22 cellular contexts compared by ENCODE assay signal in the genomic region with DNA sequence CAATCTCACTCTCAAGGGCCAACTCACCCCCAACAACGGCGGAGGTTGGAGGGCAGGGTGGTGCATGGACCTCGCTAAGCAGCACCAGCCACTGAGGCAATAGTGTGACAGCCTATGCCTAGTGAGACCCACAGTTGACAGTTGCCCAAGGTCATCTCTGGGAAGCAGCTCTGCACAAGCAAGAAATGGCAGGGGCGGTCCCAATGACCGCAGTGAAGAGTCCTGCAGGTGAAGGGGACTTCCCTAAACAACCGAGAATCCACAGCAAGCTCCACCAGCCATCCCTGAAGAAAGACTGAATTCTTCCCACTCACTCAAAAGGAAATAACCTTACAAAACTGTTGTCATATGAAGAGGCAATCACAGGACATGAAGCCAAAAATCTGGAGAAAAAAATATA.
DNase-seq lines count a peak whose midpoint lies in the region; ATAC-seq, FAIRE-seq and TF ChIP-seq lines count a peak whose summit lies in the region.
"Had no signal": no experiment of that assay in that cellular context is flagged by ENCODE, and none has a peak within 500 bp of the region (broad histone marks: within the 10 kb centered on the region; RNA-seq: fewer than 3 reads in every experiment).

No MANE protein-coding gene starts in this region.

- no peak overlapping the region for H3K4me3 Mint-ChIP-seq in activated CD8-positive, alpha-beta T cell treated with anti-CD3 and anti-CD28 coated beads for 36 hours
- H3K4me3 Mint-ChIP-seq: IgD-negative memory B cell; stimulated activated naive B cell treated with anti-CD40 and anti-IgM and Interleukin-4, amounts not matched to agents 10 μg/mL and 1 μg/mL and 100 μg/mL, for 72 hours had no signal

- FAIRE-seq in GM12892 (lab: Jason Lieb, UNC), result peak; percentile 50
- FAIRE-seq: A549, astrocyte, G401.6 had no signal

- peaks cover 2% of the 10 kb centered on the region for H3K27me3 Mint-ChIP-seq in activated CD8-positive, alpha-beta T cell treated with anti-CD3 and anti-CD28 coated beads for 36 hours

- H3K27ac Mint-ChIP-seq in activated CD8-positive, alpha-beta T cell treated with anti-CD3 and anti-CD28 coated beads for 36 hours, result no peak overlapping the region
- H3K27ac Mint-ChIP-seq: IgD-negative memory B cell; stimulated activated naive B cell treated with anti-CD40 and anti-IgM and Interleukin-4, amounts not matched to agents 10 μg/mL and 1 μg/mL and 100 μg/mL, for 72 hours had no signal

- no peak for TF ChIP-seq POLR2A in GM12892 (IDR thresholded peaks at IDR 0.05; ENCODE audit: low read depth, low read length)

- CTCF ChIA-PET in activated CD8-positive, alpha-beta T cell treated with anti-CD3 and anti-CD28 coated beads for 36 hours (lab: Charles Lee), result no interaction called here

- ATAC-seq in GM19463 (IDR thresholded peaks at IDR 0.05; ENCODE audit: unreplicated experiment) (peak; percentile 84), HG02763 (IDR thresholded peaks at IDR 0.05; ENCODE audit: unreplicated experiment) (peak; percentile 66), HG03460 (IDR thresholded peaks at IDR 0.05; ENCODE audit: unreplicated experiment) (peak; percentile 71), GM19452 (IDR thresholded peaks at IDR 0.05; ENCODE audit: unreplicated experiment) (no peak)
- no peak for ATAC-seq in activated CD8-positive, alpha-beta T cell treated with anti-CD3 and anti-CD28 coated beads for 36 hours
- ATAC-seq: A549, right cardiac atrium had no signal

- H3K4me1 Mint-ChIP-seq in activated CD8-positive, alpha-beta T cell treated with anti-CD3 and anti-CD28 coated beads for 36 hours (ENCODE audit: low read depth), result no peaks in the 10 kb centered on the region
- H3K4me1 Mint-ChIP-seq: IgD-negative memory B cell had no signal

- no peak for TF ChIP-seq CTCF in activated CD8-positive, alpha-beta T cell treated with anti-CD3 and anti-CD28 coated beads for 36 hours (IDR thresholded peaks at IDR 0.05)

- H3K9me3 Mint-ChIP-seq in activated CD8-positive, alpha-beta T cell treated with anti-CD3 and anti-CD28 coated beads for 36 hours, result peaks cover 5% of the 10 kb centered on the region

- H3K36me3 Mint-ChIP-seq in activated CD8-positive, alpha-beta T cell treated with anti-CD3 and anti-CD28 coated beads for 36 hours (ENCODE audit: low read depth), result peaks cover 2% of the 10 kb centered on the region

- intact Hi-C loops in activated CD8-positive, alpha-beta T cell treated with anti-CD3 and anti-CD28 coated beads for 36 hours (cut with micrococcal nuclease), result no loop called here

- no peak for DNase-seq in GM12892 (ENCODE audit: insufficient read length)
- DNase-seq in RPMI8226, result no peak
- DNase-seq in activated CD8-positive, alpha-beta T cell treated with anti-CD3 and anti-CD28 coated beads for 36 hours, result no peak
- no peak for DNase-seq in HuH-7 (ENCODE audit: low spot score)
- DNase-seq: activated CD4-positive, alpha-beta T cell treated with anti-CD3 and anti-CD28 coated beads, Interleukin-2, amount 50 U/mL, for 1 hour; activated naive CD4-positive, alpha-beta T cell treated with anti-CD3 and anti-CD28 coated beads, Interleukin-2, amount 50 U/mL, for 16 hours; C1 segment of cervical spinal cord; H7; NCI-H187; nucleus accumbens; right cardiac atrium; stimulated activated naive B cell treated with anti-CD40 and anti-IgM and Interleukin-4, amounts not matched to agents 10 μg/mL and 1 μg/mL and 100 μg/mL, for 72 hours; T-helper 1 cell; tibial artery had no signal

- POLR2A ChIA-PET in activated CD8-positive, alpha-beta T cell treated with anti-CD3 and anti-CD28 coated beads for 36 hours (lab: Charles Lee), result no interaction called here

Comparison
In these comparisons a context has a peak if more than half of its experiments do, and no peak if none do; other contexts are left out.
1. ATAC-seq: peak in GM19463 (single experiment), HG02763 (single experiment) and HG03460 (single experiment); none in GM19452 (single experiment) and activated CD8-positive, alpha-beta T cell treated with anti-CD3 and anti-CD28 coated beads for 36 hours (single experiment).